In the genomic region with DNA sequence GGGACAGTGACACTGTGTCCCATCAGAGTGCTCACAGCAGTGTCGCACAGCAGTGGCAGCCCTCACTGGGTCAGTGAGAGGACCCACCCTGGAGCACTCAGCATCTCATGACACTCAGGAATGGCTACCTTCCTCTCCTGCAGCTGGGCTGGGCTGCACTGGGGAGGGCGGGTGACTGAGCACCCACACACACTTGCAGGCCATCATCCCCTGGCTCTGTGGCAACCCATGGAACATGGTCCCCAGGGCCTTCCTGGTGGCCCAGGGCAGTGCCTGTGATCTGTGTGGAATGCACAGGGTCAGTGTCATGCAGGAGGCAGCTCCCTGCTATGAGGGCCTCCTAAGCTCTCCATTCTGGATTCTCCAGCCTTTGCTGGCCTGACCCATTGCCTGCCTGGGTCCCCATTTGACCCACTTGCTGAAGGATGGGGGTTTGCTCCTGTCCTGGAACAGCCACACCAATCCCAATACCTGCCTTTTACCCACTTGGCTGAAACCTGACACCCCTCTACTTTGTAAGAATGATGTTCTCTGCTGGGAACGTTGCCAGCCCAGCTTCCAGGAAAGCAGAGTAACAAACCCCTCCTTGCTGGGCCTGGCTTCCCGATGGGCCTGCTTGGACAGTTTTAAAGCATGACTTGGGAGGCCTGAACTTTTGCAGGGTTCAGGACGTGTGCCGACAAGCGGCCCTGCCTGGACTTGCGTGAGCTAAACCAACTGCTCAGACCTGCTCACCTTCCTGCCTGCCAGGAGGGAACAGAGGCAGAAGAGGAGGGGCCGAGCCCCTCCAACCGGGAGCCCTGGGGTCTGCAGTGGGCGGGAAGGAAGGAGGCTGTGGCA, we compare ENCODE assay signal across 1 cellular context.
TF ChIP-seq lines count a peak whose summit lies in the region.

No MANE protein-coding gene starts in this region.

TF ChIP-seq in HepG2, 621 proteins besides CTCF, POLR2A, EP300 and RAD21 (continued from another document and continues in another):
- TF ChIP-seq, protein P1, sequence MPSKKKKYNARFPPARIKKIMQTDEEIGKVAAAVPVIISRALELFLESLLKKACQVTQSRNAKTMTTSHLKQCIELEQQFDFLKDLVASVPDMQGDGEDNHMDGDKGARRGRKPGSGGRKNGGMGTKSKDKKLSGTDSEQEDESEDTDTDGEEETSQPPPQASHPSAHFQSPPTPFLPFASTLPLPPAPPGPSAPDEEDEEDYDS (CRISPR knock-in tag; IDR thresholded peaks at IDR 0.05) = no peak
- TF ChIP-seq GFI1 (CRISPR knock-in tag; IDR thresholded peaks at IDR 0.05; ENCODE audit: borderline replicate concordance) (no peak), PPARG (CRISPR knock-in tag; conservative IDR thresholded peaks at IDR 0.05) (peak; percentile 96), ZNF563 (CRISPR knock-in tag; IDR thresholded peaks at IDR 0.05) (0 out of 2 replicates have a peak, but pooled peaks have one; percentile 43), NCOA1 (CRISPR knock-in tag; IDR thresholded peaks at IDR 0.05) (no peak), ONECUT2 (CRISPR knock-in tag; IDR thresholded peaks at IDR 0.05) (no peak), ZNF776 (CRISPR knock-in tag; IDR thresholded peaks at IDR 0.05) (0 out of 2 replicates have a peak, but pooled peaks have one; percentile 27), IKZF1 (IDR thresholded peaks at IDR 0.05) (no peak), NFE2L2 (IDR thresholded peaks at IDR 0.05; ENCODE audit: low read length) (no peak), MLLT10 (CRISPR knock-in tag; IDR thresholded peaks at IDR 0.05) (no peak), PHF21A (CRISPR knock-in tag; IDR thresholded peaks at IDR 0.05) (peak; percentile 26; the same call in 1 of the 2 replicates), ZNF124 (CRISPR knock-in tag; IDR thresholded peaks at IDR 0.05) (no peak), KLF16 (CRISPR knock-in tag; IDR thresholded peaks at IDR 0.05) (0 out of 4 replicates have a peak, but pooled peaks of 1 of the 2 experiments have one; percentile 39), ZNF746 (CRISPR knock-in tag; IDR thresholded peaks at IDR 0.05) (no peak), HMG20B (CRISPR knock-in tag; conservative IDR thresholded peaks at IDR 0.05) (0 out of 2 replicates have a peak, but pooled peaks have one; percentile 33)
- TF ChIP-seq, protein P2, sequence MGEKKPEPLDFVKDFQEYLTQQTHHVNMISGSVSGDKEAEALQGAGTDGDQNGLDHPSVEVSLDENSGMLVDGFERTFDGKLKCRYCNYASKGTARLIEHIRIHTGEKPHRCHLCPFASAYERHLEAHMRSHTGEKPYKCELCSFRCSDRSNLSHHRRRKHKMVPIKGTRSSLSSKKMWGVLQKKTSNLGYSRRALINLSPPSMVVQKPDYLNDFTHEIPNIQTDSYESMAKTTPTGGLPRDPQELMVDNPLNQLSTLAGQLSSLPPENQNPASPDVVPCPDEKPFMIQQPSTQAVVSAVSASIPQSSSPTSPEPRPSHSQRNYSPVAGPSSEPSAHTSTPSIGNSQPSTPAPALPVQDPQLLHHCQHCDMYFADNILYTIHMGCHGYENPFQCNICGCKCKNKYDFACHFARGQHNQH (CRISPR knock-in tag; IDR thresholded peaks at IDR 0.05) = peak; percentile 65
- TF ChIP-seq, protein P3, sequence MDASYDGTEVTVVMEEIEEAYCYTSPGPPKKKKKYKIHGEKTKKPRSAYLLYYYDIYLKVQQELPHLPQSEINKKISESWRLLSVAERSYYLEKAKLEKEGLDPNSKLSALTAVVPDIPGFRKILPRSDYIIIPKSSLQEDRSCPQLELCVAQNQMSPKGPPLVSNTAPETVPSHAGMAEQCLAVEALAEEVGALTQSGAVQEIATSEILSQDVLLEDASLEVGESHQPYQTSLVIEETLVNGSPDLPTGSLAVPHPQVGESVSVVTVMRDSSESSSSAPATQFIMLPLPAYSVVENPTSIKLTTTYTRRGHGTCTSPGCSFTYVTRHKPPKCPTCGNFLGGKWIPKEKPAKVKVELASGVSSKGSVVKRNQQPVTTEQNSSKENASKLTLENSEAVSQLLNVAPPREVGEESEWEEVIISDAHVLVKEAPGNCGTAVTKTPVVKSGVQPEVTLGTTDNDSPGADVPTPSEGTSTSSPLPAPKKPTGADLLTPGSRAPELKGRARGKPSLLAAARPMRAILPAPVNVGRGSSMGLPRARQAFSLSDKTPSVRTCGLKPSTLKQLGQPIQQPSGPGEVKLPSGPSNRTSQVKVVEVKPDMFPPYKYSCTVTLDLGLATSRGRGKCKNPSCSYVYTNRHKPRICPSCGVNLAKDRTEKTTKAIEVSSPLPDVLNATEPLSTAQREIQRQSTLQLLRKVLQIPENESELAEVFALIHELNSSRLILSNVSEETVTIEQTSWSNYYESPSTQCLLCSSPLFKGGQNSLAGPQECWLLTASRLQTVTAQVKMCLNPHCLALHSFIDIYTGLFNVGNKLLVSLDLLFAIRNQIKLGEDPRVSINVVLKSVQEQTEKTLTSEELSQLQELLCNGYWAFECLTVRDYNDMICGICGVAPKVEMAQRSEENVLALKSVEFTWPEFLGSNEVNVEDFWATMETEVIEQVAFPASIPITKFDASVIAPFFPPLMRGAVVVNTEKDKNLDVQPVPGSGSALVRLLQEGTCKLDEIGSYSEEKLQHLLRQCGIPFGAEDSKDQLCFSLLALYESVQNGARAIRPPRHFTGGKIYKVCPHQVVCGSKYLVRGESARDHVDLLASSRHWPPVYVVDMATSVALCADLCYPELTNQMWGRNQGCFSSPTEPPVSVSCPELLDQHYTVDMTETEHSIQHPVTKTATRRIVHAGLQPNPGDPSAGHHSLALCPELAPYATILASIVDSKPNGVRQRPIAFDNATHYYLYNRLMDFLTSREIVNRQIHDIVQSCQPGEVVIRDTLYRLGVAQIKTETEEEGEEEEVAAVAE (CRISPR knock-in tag; IDR thresholded peaks at IDR 0.05; ENCODE audit: borderline replicate concordance) = no peak
- TF ChIP-seq, protein P4, sequence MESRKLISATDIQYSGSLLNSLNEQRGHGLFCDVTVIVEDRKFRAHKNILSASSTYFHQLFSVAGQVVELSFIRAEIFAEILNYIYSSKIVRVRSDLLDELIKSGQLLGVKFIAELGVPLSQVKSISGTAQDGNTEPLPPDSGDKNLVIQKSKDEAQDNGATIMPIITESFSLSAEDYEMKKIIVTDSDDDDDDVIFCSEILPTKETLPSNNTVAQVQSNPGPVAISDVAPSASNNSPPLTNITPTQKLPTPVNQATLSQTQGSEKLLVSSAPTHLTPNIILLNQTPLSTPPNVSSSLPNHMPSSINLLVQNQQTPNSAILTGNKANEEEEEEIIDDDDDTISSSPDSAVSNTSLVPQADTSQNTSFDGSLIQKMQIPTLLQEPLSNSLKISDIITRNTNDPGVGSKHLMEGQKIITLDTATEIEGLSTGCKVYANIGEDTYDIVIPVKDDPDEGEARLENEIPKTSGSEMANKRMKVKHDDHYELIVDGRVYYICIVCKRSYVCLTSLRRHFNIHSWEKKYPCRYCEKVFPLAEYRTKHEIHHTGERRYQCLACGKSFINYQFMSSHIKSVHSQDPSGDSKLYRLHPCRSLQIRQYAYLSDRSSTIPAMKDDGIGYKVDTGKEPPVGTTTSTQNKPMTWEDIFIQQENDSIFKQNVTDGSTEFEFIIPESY (CRISPR knock-in tag; IDR thresholded peaks at IDR 0.05) = 0 out of 2 replicates have a peak, but pooled peaks have one; percentile 10
- TF ChIP-seq, protein P5, sequence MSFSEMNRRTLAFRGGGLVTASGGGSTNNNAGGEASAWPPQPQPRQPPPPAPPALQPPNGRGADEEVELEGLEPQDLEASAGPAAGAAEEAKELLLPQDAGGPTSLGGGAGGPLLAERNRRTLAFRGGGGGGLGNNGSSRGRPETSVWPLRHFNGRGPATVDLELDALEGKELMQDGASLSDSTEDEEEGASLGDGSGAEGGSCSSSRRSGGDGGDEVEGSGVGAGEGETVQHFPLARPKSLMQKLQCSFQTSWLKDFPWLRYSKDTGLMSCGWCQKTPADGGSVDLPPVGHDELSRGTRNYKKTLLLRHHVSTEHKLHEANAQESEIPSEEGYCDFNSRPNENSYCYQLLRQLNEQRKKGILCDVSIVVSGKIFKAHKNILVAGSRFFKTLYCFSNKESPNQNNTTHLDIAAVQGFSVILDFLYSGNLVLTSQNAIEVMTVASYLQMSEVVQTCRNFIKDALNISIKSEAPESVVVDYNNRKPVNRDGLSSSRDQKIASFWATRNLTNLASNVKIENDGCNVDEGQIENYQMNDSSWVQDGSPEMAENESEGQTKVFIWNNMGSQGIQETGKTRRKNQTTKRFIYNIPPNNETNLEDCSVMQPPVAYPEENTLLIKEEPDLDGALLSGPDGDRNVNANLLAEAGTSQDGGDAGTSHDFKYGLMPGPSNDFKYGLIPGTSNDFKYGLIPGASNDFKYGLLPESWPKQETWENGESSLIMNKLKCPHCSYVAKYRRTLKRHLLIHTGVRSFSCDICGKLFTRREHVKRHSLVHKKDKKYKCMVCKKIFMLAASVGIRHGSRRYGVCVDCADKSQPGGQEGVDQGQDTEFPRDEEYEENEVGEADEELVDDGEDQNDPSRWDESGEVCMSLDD (CRISPR knock-in tag; IDR thresholded peaks at IDR 0.05; ENCODE audit: borderline replicate concordance) = no peak
- TF ChIP-seq, protein P6, sequence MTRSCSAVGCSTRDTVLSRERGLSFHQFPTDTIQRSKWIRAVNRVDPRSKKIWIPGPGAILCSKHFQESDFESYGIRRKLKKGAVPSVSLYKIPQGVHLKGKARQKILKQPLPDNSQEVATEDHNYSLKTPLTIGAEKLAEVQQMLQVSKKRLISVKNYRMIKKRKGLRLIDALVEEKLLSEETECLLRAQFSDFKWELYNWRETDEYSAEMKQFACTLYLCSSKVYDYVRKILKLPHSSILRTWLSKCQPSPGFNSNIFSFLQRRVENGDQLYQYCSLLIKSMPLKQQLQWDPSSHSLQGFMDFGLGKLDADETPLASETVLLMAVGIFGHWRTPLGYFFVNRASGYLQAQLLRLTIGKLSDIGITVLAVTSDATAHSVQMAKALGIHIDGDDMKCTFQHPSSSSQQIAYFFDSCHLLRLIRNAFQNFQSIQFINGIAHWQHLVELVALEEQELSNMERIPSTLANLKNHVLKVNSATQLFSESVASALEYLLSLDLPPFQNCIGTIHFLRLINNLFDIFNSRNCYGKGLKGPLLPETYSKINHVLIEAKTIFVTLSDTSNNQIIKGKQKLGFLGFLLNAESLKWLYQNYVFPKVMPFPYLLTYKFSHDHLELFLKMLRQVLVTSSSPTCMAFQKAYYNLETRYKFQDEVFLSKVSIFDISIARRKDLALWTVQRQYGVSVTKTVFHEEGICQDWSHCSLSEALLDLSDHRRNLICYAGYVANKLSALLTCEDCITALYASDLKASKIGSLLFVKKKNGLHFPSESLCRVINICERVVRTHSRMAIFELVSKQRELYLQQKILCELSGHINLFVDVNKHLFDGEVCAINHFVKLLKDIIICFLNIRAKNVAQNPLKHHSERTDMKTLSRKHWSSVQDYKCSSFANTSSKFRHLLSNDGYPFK (CRISPR knock-in tag; IDR thresholded peaks at IDR 0.05; ENCODE audit: borderline replicate concordance) = 0 out of 2 replicates have a peak, but pooled peaks have one; percentile 18
- TF ChIP-seq, protein P7, sequence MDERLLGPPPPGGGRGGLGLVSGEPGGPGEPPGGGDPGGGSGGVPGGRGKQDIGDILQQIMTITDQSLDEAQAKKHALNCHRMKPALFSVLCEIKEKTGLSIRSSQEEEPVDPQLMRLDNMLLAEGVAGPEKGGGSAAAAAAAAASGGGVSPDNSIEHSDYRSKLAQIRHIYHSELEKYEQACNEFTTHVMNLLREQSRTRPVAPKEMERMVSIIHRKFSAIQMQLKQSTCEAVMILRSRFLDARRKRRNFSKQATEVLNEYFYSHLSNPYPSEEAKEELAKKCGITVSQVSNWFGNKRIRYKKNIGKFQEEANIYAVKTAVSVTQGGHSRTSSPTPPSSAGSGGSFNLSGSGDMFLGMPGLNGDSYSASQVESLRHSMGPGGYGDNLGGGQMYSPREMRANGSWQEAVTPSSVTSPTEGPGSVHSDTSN (CRISPR knock-in tag; IDR thresholded peaks at IDR 0.05) = no peak
- TF ChIP-seq, protein P8, sequence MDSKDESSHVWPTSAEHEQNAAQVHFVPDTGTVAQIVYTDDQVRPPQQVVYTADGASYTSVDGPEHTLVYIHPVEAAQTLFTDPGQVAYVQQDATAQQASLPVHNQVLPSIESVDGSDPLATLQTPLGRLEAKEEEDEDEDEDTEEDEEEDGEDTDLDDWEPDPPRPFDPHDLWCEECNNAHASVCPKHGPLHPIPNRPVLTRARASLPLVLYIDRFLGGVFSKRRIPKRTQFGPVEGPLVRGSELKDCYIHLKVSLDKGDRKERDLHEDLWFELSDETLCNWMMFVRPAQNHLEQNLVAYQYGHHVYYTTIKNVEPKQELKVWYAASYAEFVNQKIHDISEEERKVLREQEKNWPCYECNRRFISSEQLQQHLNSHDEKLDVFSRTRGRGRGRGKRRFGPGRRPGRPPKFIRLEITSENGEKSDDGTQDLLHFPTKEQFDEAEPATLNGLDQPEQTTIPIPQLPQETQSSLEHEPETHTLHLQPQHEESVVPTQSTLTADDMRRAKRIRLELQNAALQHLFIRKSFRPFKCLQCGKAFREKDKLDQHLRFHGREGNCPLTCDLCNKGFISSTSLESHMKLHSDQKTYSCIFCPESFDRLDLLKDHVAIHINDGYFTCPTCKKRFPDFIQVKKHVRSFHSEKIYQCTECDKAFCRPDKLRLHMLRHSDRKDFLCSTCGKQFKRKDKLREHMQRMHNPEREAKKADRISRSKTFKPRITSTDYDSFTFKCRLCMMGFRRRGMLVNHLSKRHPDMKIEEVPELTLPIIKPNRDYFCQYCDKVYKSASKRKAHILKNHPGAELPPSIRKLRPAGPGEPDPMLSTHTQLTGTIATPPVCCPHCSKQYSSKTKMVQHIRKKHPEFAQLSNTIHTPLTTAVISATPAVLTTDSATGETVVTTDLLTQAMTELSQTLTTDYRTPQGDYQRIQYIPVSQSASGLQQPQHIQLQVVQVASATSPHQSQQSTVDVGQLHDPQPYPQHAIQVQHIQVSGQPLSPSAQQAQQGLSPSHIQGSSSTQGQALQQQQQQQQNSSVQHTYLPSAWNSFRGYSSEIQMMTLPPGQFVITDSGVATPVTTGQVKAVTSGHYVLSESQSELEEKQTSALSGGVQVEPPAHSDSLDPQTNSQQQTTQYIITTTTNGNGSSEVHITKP (CRISPR knock-in tag; IDR thresholded peaks at IDR 0.05; ENCODE audit: low read depth) = peak; percentile 94
- TF ChIP-seq, protein P9, sequence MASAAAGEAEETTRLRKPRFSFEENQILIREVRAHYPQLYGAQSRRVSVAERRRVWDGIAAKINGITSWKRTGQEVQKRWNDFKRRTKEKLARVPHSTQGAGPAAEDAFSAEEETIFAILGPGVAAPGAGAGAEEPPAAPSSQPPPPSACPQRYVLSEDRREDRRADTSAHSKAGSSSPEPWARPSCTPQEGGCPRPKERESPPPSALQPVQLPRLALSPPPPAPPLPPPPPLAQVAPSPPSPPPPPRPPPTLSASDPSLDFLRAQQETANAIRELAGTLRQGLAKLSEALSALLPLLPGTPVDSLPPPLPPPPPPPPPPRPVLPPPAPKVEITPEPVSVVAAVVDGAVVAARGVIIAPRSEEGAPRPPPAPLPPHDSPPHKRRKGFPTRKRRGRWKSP (CRISPR knock-in tag; IDR thresholded peaks at IDR 0.05) = no peak
